1 cellular context compared by ENCODE assay signal in genomic region chr11:57530596-57531507, GRCh38.
TF ChIP-seq lines count a peak whose summit lies in the region.

TSS of gene TIMM10 (minus strand) at chr11:57530754. CDS start at chr11:57530189, 565 bp downstream.

TF ChIP-seq in HepG2, 621 proteins besides CTCF, POLR2A, EP300 and RAD21 (continued from another document and continues in another):
- TF ChIP-seq NFIC (IDR thresholded peaks at IDR 0.05; ENCODE audit: low read length) (no peak), ZSCAN20 (CRISPR knock-in tag; IDR thresholded peaks at IDR 0.05; ENCODE audit: borderline replicate concordance) (0 out of 2 replicates have a peak, but pooled peaks have one; percentile 49), FOSL2 (CRISPR knock-in tag; IDR thresholded peaks at IDR 0.05) (peak; percentile 43; the same call in 1 of the 2 replicates), NR2F2 (IDR thresholded peaks at IDR 0.05; ENCODE audit: borderline replicate concordance, low read depth) (peak; percentile 9; the same call in 1 of the 2 replicates), HES4 (CRISPR knock-in tag; IDR thresholded peaks at IDR 0.05; ENCODE audit: borderline replicate concordance) (no peak), ZNF143 (CRISPR knock-in tag; IDR thresholded peaks at IDR 0.05) (peak; percentile 75), TFAP4 (IDR thresholded peaks at IDR 0.05; ENCODE audit: borderline replicate concordance, low read depth) (peak; percentile 68; the same call in 1 of the 2 replicates), MED1 (CRISPR knock-in tag; IDR thresholded peaks at IDR 0.05) (peak; percentile 79), ZNF850 (CRISPR knock-in tag; conservative IDR thresholded peaks at IDR 0.05) (no peak), PHF21A (CRISPR knock-in tag; IDR thresholded peaks at IDR 0.05) (peak; percentile 95), HNF4A (CRISPR knock-in tag; IDR thresholded peaks at IDR 0.05) (peak; percentile 38; the same call in 1 of the 2 replicates), KDM2A (CRISPR knock-in tag; IDR thresholded peaks at IDR 0.05; ENCODE audit: borderline replicate concordance, low read depth) (peak; percentile 89), MYC (CRISPR knock-in tag; IDR thresholded peaks at IDR 0.05; ENCODE audit: borderline replicate concordance) (peak; percentile 91), NR2F6 (IDR thresholded peaks at IDR 0.05) (0 out of 2 replicates have a peak, but pooled peaks have one; percentile 16), NR2F6 (CRISPR knock-in tag; IDR thresholded peaks at IDR 0.05) (0 out of 2 replicates have a peak, but pooled peaks have one; percentile 7), TFDP1 (CRISPR knock-in tag; IDR thresholded peaks at IDR 0.05; ENCODE audit: borderline replicate concordance) (peak; percentile 93), SP1 (IDR thresholded peaks at IDR 0.05) (no peak), SP1 (CRISPR knock-in tag; IDR thresholded peaks at IDR 0.05) (no peak; the same call in 1 of the 2 replicates), ZZZ3 (CRISPR knock-in tag; IDR thresholded peaks at IDR 0.05; ENCODE audit: borderline replicate concordance) (peak; percentile 82; the same call in 1 of the 2 replicates), NKX3-1 (CRISPR knock-in tag; IDR thresholded peaks at IDR 0.05) (0 out of 2 replicates have a peak, but pooled peaks have one; percentile 73), FUBP1 (CRISPR knock-in tag; IDR thresholded peaks at IDR 0.05; ENCODE audit: borderline replicate concordance) (no peak), RFX3 (CRISPR knock-in tag; IDR thresholded peaks at IDR 0.05) (no peak), HINFP (CRISPR knock-in tag; IDR thresholded peaks at IDR 0.05; ENCODE audit: low read depth) (0 out of 2 replicates have a peak, but pooled peaks have one; percentile 19), ELF4 (CRISPR knock-in tag; IDR thresholded peaks at IDR 0.05; ENCODE audit: borderline replicate concordance) (peak; percentile 94), IRX3 (CRISPR knock-in tag; IDR thresholded peaks at IDR 0.05; ENCODE audit: borderline replicate concordance, low read depth) (no peak), PPARG (CRISPR knock-in tag; conservative IDR thresholded peaks at IDR 0.05) (peak; percentile 56; the same call in 1 of the 2 replicates), POLR2AphosphoS5 (IDR thresholded peaks at IDR 0.05; ENCODE audit: low read depth, low read length) (peak; percentile 78), FOXC1 (CRISPR knock-in tag; IDR thresholded peaks at IDR 0.05; ENCODE audit: borderline replicate concordance) (no peak), TOPORS (CRISPR knock-in tag; IDR thresholded peaks at IDR 0.05) (peak; percentile 72; the same call in 1 of the 2 replicates), ZNF703 (CRISPR knock-in tag; IDR thresholded peaks at IDR 0.05; ENCODE audit: borderline replicate concordance) (no peak), ZNF432 (CRISPR knock-in tag; IDR thresholded peaks at IDR 0.05; ENCODE audit: borderline replicate concordance) (no peak), ZKSCAN8 (CRISPR knock-in tag; IDR thresholded peaks at IDR 0.05; ENCODE audit: borderline replicate concordance) (peak; percentile 71; the same call in 1 of the 2 replicates), MEIS2 (CRISPR knock-in tag; IDR thresholded peaks at IDR 0.05) (peak; percentile 83), DBP (CRISPR knock-in tag; IDR thresholded peaks at IDR 0.05; ENCODE audit: not compliant biosample characterization) (no peak), NCOA1 (CRISPR knock-in tag; IDR thresholded peaks at IDR 0.05) (no peak), XBP1 (CRISPR knock-in tag; IDR thresholded peaks at IDR 0.05) (peak; percentile 53; the same call in 1 of the 2 replicates), HBP1 (CRISPR knock-in tag; IDR thresholded peaks at IDR 0.05; ENCODE audit: low read depth) (peak; percentile 86), RBFOX2 (IDR thresholded peaks at IDR 0.05; ENCODE audit: low read depth, low read length) (0 out of 2 replicates have a peak, but pooled peaks have one; percentile 33), ZNF75D (CRISPR knock-in tag; IDR thresholded peaks at IDR 0.05; ENCODE audit: borderline replicate concordance) (no peak)
- TF ChIP-seq, protein P1, sequence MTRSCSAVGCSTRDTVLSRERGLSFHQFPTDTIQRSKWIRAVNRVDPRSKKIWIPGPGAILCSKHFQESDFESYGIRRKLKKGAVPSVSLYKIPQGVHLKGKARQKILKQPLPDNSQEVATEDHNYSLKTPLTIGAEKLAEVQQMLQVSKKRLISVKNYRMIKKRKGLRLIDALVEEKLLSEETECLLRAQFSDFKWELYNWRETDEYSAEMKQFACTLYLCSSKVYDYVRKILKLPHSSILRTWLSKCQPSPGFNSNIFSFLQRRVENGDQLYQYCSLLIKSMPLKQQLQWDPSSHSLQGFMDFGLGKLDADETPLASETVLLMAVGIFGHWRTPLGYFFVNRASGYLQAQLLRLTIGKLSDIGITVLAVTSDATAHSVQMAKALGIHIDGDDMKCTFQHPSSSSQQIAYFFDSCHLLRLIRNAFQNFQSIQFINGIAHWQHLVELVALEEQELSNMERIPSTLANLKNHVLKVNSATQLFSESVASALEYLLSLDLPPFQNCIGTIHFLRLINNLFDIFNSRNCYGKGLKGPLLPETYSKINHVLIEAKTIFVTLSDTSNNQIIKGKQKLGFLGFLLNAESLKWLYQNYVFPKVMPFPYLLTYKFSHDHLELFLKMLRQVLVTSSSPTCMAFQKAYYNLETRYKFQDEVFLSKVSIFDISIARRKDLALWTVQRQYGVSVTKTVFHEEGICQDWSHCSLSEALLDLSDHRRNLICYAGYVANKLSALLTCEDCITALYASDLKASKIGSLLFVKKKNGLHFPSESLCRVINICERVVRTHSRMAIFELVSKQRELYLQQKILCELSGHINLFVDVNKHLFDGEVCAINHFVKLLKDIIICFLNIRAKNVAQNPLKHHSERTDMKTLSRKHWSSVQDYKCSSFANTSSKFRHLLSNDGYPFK (CRISPR knock-in tag; IDR thresholded peaks at IDR 0.05; ENCODE audit: borderline replicate concordance): peak; percentile 74; the same call in 1 of the 2 replicates
- TF ChIP-seq, protein P2, sequence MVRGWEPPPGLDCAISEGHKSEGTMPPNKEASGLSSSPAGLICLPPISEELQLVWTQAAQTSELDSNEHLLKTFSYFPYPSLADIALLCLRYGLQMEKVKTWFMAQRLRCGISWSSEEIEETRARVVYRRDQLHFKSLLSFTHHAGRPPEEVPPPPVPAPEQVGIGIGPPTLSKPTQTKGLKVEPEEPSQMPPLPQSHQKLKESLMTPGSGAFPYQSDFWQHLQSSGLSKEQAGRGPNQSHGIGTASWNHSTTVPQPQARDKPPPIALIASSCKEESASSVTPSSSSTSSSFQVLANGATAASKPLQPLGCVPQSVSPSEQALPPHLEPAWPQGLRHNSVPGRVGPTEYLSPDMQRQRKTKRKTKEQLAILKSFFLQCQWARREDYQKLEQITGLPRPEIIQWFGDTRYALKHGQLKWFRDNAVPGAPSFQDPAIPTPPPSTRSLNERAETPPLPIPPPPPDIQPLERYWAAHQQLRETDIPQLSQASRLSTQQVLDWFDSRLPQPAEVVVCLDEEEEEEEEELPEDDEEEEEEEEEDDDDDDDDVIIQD (CRISPR knock-in tag; IDR thresholded peaks at IDR 0.05; ENCODE audit: low read depth): peak; percentile 80; the same call in 1 of the 2 replicates
- TF ChIP-seq, protein P3, sequence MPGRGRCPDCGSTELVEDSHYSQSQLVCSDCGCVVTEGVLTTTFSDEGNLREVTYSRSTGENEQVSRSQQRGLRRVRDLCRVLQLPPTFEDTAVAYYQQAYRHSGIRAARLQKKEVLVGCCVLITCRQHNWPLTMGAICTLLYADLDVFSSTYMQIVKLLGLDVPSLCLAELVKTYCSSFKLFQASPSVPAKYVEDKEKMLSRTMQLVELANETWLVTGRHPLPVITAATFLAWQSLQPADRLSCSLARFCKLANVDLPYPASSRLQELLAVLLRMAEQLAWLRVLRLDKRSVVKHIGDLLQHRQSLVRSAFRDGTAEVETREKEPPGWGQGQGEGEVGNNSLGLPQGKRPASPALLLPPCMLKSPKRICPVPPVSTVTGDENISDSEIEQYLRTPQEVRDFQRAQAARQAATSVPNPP (CRISPR knock-in tag; IDR thresholded peaks at IDR 0.05): peak; percentile 56; the same call in 1 of the 2 replicates
- TF ChIP-seq, protein P4, sequence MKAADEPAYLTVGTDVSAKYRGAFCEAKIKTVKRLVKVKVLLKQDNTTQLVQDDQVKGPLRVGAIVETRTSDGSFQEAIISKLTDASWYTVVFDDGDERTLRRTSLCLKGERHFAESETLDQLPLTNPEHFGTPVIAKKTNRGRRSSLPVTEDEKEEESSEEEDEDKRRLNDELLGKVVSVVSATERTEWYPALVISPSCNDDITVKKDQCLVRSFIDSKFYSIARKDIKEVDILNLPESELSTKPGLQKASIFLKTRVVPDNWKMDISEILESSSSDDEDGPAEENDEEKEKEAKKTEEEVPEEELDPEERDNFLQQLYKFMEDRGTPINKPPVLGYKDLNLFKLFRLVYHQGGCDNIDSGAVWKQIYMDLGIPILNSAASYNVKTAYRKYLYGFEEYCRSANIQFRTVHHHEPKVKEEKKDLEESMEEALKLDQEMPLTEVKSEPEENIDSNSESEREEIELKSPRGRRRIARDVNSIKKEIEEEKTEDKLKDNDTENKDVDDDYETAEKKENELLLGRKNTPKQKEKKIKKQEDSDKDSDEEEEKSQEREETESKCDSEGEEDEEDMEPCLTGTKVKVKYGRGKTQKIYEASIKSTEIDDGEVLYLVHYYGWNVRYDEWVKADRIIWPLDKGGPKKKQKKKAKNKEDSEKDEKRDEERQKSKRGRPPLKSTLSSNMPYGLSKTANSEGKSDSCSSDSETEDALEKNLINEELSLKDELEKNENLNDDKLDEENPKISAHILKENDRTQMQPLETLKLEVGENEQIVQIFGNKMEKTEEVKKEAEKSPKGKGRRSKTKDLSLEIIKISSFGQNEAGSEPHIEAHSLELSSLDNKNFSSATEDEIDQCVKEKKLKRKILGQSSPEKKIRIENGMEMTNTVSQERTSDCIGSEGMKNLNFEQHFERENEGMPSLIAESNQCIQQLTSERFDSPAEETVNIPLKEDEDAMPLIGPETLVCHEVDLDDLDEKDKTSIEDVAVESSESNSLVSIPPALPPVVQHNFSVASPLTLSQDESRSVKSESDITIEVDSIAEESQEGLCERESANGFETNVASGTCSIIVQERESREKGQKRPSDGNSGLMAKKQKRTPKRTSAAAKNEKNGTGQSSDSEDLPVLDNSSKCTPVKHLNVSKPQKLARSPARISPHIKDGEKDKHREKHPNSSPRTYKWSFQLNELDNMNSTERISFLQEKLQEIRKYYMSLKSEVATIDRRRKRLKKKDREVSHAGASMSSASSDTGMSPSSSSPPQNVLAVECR (CRISPR knock-in tag; IDR thresholded peaks at IDR 0.05; ENCODE audit: borderline replicate concordance): peak; percentile 95
